16 cellular contexts compared by ENCODE assay signal in genomic region chr14:100537701-100538565, GRCh38.
DNase-seq lines count a peak whose midpoint lies in the region; TF ChIP-seq lines count a peak whose summit lies in the region.
"Had no signal": no experiment of that assay in that cellular context is flagged by ENCODE, and none has a peak within 500 bp of the region (broad histone marks: within the 10 kb centered on the region; RNA-seq: fewer than 3 reads in every experiment).

No MANE protein-coding gene starts in this region.

- H3K27me3 ChIP-seq in tibial artery, result no peaks in the 10 kb centered on the region
- H3K27me3 ChIP-seq: hepatocyte had no signal

- peak; percentile 17 for DNase-seq in activated T-cell treated with anti-CD3 and anti-CD28 coated beads, Interleukin-2, amount 50 U/mL, for 24 hours
- DNase-seq in activated T-cell treated with anti-CD3 and anti-CD28 coated beads, Interleukin-2, amount 50 U/mL, for 48 hours, result no peak
- DNase-seq in globus pallidus (ENCODE audit: low spot score) (peak; percentile 81), middle frontal gyrus (ENCODE audit: extremely low spot score, low spot score) (peak; percentile 43), tibial artery (peak; percentile 11 to 62), AG20443 (ENCODE audit: low spot score) (no peak), DMS79 treated with DMSO at 0.1 percent for 48 hours (lab: John Stamatoyannopoulos, UW) (no peak), GM19240 (ENCODE audit: insufficient read length, low spot score) (no peak)
- DNase-seq: effector memory CD4-positive, alpha-beta T cell; NCI-H510A treated with DMSO at 0.1 percent for 48 hours; stimulated activated naive B cell treated with anti-CD40 and anti-IgM and Interleukin-4, amounts not matched to agents 10 μg/mL and 1 μg/mL and 100 μg/mL, for 72 hours had no signal

- H3K36me3 Mint-ChIP-seq in activated T-cell treated with anti-CD3 and anti-CD28 coated beads, Interleukin-2, amount 50 U/mL, for 24 hours (ENCODE audit: low read depth), result no peaks in the 10 kb centered on the region
- H3K36me3 Mint-ChIP-seq: activated naive CD4-positive, alpha-beta T cell treated with anti-CD3 and anti-CD28 coated beads, Interleukin-2, amount 50 U/mL, for 24 hours had no signal

- H3K36me3 ChIP-seq in tibial artery, result peaks cover 0 to 4% (median 0%) of the 10 kb centered on the region in 3 donors

- no peak overlapping the region for H3K4me3 Mint-ChIP-seq in activated T-cell treated with anti-CD3 and anti-CD28 coated beads, Interleukin-2, amount 50 U/mL, for 24 hours
- H3K4me3 Mint-ChIP-seq: activated naive CD4-positive, alpha-beta T cell treated with anti-CD3 and anti-CD28 coated beads, Interleukin-2, amount 50 U/mL, for 24 hours; stimulated activated naive B cell treated with anti-CD40 and anti-IgM and Interleukin-4, amounts not matched to agents 10 μg/mL and 1 μg/mL and 100 μg/mL, for 72 hours had no signal

- no peak overlapping the region for H3K27ac ChIP-seq in tibial artery
- H3K27ac ChIP-seq: hepatocyte, HL-60, RWPE1, VCaP had no signal

- H3K4me1 ChIP-seq in tibial artery, result peaks cover 0 to 6% (median 0%) of the 10 kb centered on the region in 4 donors

- TF ChIP-seq CTCF in tibial artery (IDR thresholded peaks at IDR 0.05), result no peak

- peaks cover 2% of the 10 kb centered on the region for H3K4me1 Mint-ChIP-seq in activated T-cell treated with anti-CD3 and anti-CD28 coated beads, Interleukin-2, amount 50 U/mL, for 24 hours (ENCODE audit: low read depth)
- H3K4me1 Mint-ChIP-seq: stimulated activated naive B cell treated with anti-CD40 and anti-IgM and Interleukin-4, amounts not matched to agents 10 μg/mL and 1 μg/mL and 100 μg/mL, for 72 hours had no signal

- H3K9me3 Mint-ChIP-seq in activated T-cell treated with anti-CD3 and anti-CD28 coated beads, Interleukin-2, amount 50 U/mL, for 24 hours, result no peaks in the 10 kb centered on the region
- H3K9me3 Mint-ChIP-seq: activated naive CD4-positive, alpha-beta T cell treated with anti-CD3 and anti-CD28 coated beads, Interleukin-2, amount 50 U/mL, for 24 hours; stimulated activated naive B cell treated with anti-CD40 and anti-IgM and Interleukin-4, amounts not matched to agents 10 μg/mL and 1 μg/mL and 100 μg/mL, for 72 hours had no signal

- no peak overlapping the region for H3K4me3 ChIP-seq in tibial artery
- H3K4me3 ChIP-seq: hepatocyte had no signal

- H3K27me3 Mint-ChIP-seq in activated T-cell treated with anti-CD3 and anti-CD28 coated beads, Interleukin-2, amount 50 U/mL, for 24 hours, result no peaks in the 10 kb centered on the region
- H3K27me3 Mint-ChIP-seq: activated naive CD4-positive, alpha-beta T cell treated with anti-CD3 and anti-CD28 coated beads, Interleukin-2, amount 50 U/mL, for 24 hours; stimulated activated naive B cell treated with anti-CD40 and anti-IgM and Interleukin-4, amounts not matched to agents 10 μg/mL and 1 μg/mL and 100 μg/mL, for 72 hours had no signal

- H3K27ac Mint-ChIP-seq in activated T-cell treated with anti-CD3 and anti-CD28 coated beads, Interleukin-2, amount 50 U/mL, for 24 hours, result no peak overlapping the region
- H3K27ac Mint-ChIP-seq: activated naive CD4-positive, alpha-beta T cell treated with anti-CD3 and anti-CD28 coated beads, Interleukin-2, amount 50 U/mL, for 24 hours; stimulated activated naive B cell treated with anti-CD40 and anti-IgM and Interleukin-4, amounts not matched to agents 10 μg/mL and 1 μg/mL and 100 μg/mL, for 72 hours had no signal

- no peaks in the 10 kb centered on the region for H3K9me3 ChIP-seq in tibial artery

- intact Hi-C loops in tibial artery (cut with DNase I; ENCODE audit: low total_unique reads), result no loop called here

Comparison
In these comparisons a context has a peak if more than half of its experiments do, and no peak if none do; other contexts are left out.
1. DNase-seq: peak in activated T-cell treated with anti-CD3 and anti-CD28 coated beads, Interleukin-2, amount 50 U/mL, for 24 hours (single experiment), globus pallidus (single experiment), middle frontal gyrus (single experiment) and tibial artery (2 of 2); none in activated T-cell treated with anti-CD3 and anti-CD28 coated beads, Interleukin-2, amount 50 U/mL, for 48 hours (0 of 2), AG20443 (single experiment), DMS79 treated with DMSO at 0.1 percent for 48 hours (single experiment) and GM19240 (single experiment).